ENCODE assay signal across 1 cellular context in genomic region chr10:49189422-49189821, GRCh38.
TF ChIP-seq lines count a peak whose summit lies in the region.

No MANE protein-coding gene starts in this region.

TF ChIP-seq in HepG2, 621 proteins besides CTCF, POLR2A, EP300 and RAD21:
- TF ChIP-seq RFX3 (CRISPR knock-in tag; IDR thresholded peaks at IDR 0.05), result no peak
- no peak for TF ChIP-seq NCOR1 (IDR thresholded peaks at IDR 0.05; ENCODE audit: borderline replicate concordance, low read length)
- no peak for TF ChIP-seq GPN1 (CRISPR knock-in tag; IDR thresholded peaks at IDR 0.05; ENCODE audit: borderline replicate concordance)
